In the genomic region with DNA sequence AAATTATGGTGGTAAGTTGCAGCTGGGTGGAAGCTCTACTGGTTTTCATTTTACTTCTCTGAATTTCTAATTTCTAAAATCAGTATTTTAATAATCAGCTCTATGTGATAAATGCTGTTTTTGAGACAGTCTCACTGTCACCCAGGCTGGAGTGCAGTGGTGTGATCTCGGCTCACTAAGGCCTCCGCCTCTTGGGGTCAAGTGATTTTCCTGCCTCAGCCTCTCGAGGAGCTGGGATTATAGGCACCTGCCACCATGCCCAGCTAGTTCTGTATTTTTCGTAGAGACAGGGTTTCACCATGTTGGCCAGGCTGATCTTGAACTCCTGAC, we compare ENCODE assay signal across 10 cellular contexts. TPM values are rescaled to one million over a fixed set of nuclear protein-coding genes. Genes with fewer than 3 reads are reported as not detected.
A peak's percentile ranks its signal among the peaks of the same experiment; 100 is the strongest.
DNase-seq lines count a peak whose midpoint lies in the region; ATAC-seq, FAIRE-seq and TF ChIP-seq lines count a peak whose summit lies in the region.
"Had no signal": no experiment of that assay in that cellular context is flagged by ENCODE, and none has a peak within 500 bp of the region (broad histone marks: within the 10 kb centered on the region; RNA-seq: fewer than 3 reads in every experiment).

No MANE protein-coding gene starts in this region.

- H3K36me3 ChIP-seq in CD4-positive, CD25-positive, alpha-beta regulatory T cell (ENCODE audit: control insufficient read depth, insufficient read depth, low read length), result no peaks in the 10 kb centered on the region
- H3K36me3 ChIP-seq in esophagus squamous epithelium (no peaks in the 10 kb centered on the region), pancreas (no peaks in the 10 kb centered on the region), endodermal cell (ENCODE audit: control insufficient read depth, insufficient read depth, low read length) (no peaks in the 10 kb centered on the region)
- H3K36me3 ChIP-seq: lower lobe of right lung had no signal

- intact Hi-C loops in esophagus squamous epithelium (cut with DNase I), result no loop called here
- intact Hi-C loops in pancreas (cut with DNase I), result no loop called here

- H3K4me1 Mint-ChIP-seq in CD4-positive, CD25-positive, alpha-beta regulatory T cell, result peaks cover 20 to 88% (median 50%) of the 10 kb centered on the region in 4 donors
- H3K4me1 Mint-ChIP-seq in progenitor cell of endocrine pancreas (ENCODE audit: low read depth), result peaks cover 18% of the 10 kb centered on the region
- H3K4me1 Mint-ChIP-seq in stimulated activated memory B cell treated with anti-CD40 and anti-IgM and Interleukin-4, amounts not matched to agents 10 μg/mL and 1 μg/mL and 100 μg/mL, for 72 hours, result peaks cover 80% of the 10 kb centered on the region
- H3K4me1 Mint-ChIP-seq in endodermal cell, result peaks cover 10% of the 10 kb centered on the region

- peak overlapping the region; percentile 60 to 93 (median 77) for H3K4me3 Mint-ChIP-seq in CD4-positive, CD25-positive, alpha-beta regulatory T cell
- H3K4me3 Mint-ChIP-seq in progenitor cell of endocrine pancreas (ENCODE audit: low read depth), result no peak overlapping the region
- no peak overlapping the region for H3K4me3 Mint-ChIP-seq in stimulated activated memory B cell treated with anti-CD40 and anti-IgM and Interleukin-4, amounts not matched to agents 10 μg/mL and 1 μg/mL and 100 μg/mL, for 72 hours
- H3K4me3 Mint-ChIP-seq in endodermal cell, result no peak overlapping the region

- H3K27ac Mint-ChIP-seq in CD4-positive, CD25-positive, alpha-beta regulatory T cell, result peak overlapping the region; percentile 90 to 100 (median 97)
- H3K27ac Mint-ChIP-seq in progenitor cell of endocrine pancreas (peak overlapping the region; percentile 73), endodermal cell (no peak overlapping the region)
- no peak overlapping the region for H3K27ac Mint-ChIP-seq in stimulated activated memory B cell treated with anti-CD40 and anti-IgM and Interleukin-4, amounts not matched to agents 10 μg/mL and 1 μg/mL and 100 μg/mL, for 72 hours

- TF ChIP-seq CTCF in VCaP (conservative IDR thresholded peaks at IDR 0.05) (no peak), esophagus squamous epithelium (IDR thresholded peaks at IDR 0.05) (no peak), progenitor cell of endocrine pancreas (IDR thresholded peaks at IDR 0.05; ENCODE audit: unreplicated experiment) (no peak), pancreas (IDR thresholded peaks at IDR 0.05) (no peak), endodermal cell (conservative IDR thresholded peaks at IDR 0.05) (no peak)

- H3K27ac ChIP-seq in CD4-positive, CD25-positive, alpha-beta regulatory T cell (ENCODE audit: insufficient read depth, low read length, poor library complexity, severe bottlenecking), result peak overlapping the region; percentile 96
- peak overlapping the region; percentile 96 for H3K27ac ChIP-seq in VCaP
- peak overlapping the region; percentile 94 to 97 (median 95) for H3K27ac ChIP-seq in esophagus squamous epithelium
- H3K27ac ChIP-seq in pancreas, result peak overlapping the region in 1 of 4 donors; percentile 89
- H3K27ac ChIP-seq in endodermal cell (ENCODE audit: low read depth, low read length), result no peak overlapping the region

- no peaks in the 10 kb centered on the region for H3K27me3 ChIP-seq in CD4-positive, CD25-positive, alpha-beta regulatory T cell (ENCODE audit: control insufficient read depth, insufficient read depth, low read length)
- H3K27me3 ChIP-seq in esophagus squamous epithelium (no peaks in the 10 kb centered on the region), pancreas (no peaks in the 10 kb centered on the region), endodermal cell (ENCODE audit: control insufficient read depth, insufficient read depth, low read length, poor library complexity, severe bottlenecking) (no peaks in the 10 kb centered on the region)

- FAIRE-seq in pancreas (lab: Jason Lieb, UNC), result no peak

- no peak for ATAC-seq in CD4-positive, CD25-positive, alpha-beta regulatory T cell (ENCODE audit: low read depth in 2 of 2)
- ATAC-seq in stimulated activated memory B cell treated with anti-CD40 and anti-IgM and Interleukin-4, amounts not matched to agents 10 μg/mL and 1 μg/mL and 100 μg/mL, for 72 hours, result no peak
- ATAC-seq in HG02642 (IDR thresholded peaks at IDR 0.05; ENCODE audit: poor library complexity, unreplicated experiment) (no peak), pancreas (no peak)

- peaks cover under 1% of the 10 kb centered on the region for H3K36me3 Mint-ChIP-seq in CD4-positive, CD25-positive, alpha-beta regulatory T cell
- H3K36me3 Mint-ChIP-seq in progenitor cell of endocrine pancreas (ENCODE audit: insufficient read depth) (peaks cover under 1% of the 10 kb centered on the region), endodermal cell (ENCODE audit: low read depth) (peaks cover 3% of the 10 kb centered on the region)
- H3K36me3 Mint-ChIP-seq in stimulated activated memory B cell treated with anti-CD40 and anti-IgM and Interleukin-4, amounts not matched to agents 10 μg/mL and 1 μg/mL and 100 μg/mL, for 72 hours, result peaks cover under 1% of the 10 kb centered on the region

- peaks cover 0 to 1% (median 0%) of the 10 kb centered on the region in 7 donors for H3K9me3 Mint-ChIP-seq in CD4-positive, CD25-positive, alpha-beta regulatory T cell
- no peaks in the 10 kb centered on the region for H3K9me3 Mint-ChIP-seq in progenitor cell of endocrine pancreas (ENCODE audit: low read depth)
- no peaks in the 10 kb centered on the region for H3K9me3 Mint-ChIP-seq in stimulated activated memory B cell treated with anti-CD40 and anti-IgM and Interleukin-4, amounts not matched to agents 10 μg/mL and 1 μg/mL and 100 μg/mL, for 72 hours
- no peaks in the 10 kb centered on the region for H3K9me3 Mint-ChIP-seq in endodermal cell

- 81% methylated on average over 4 of the region's 4 CpGs; no CpG with 5 or more reads in 1 of the 2 donors for WGBS in esophagus squamous epithelium, 2 donors
- 82 to 88% methylated on average over 4 of the region's 4 CpGs for WGBS in pancreas, 2 donors
- WGBS in endodermal cell (ENCODE audit: insufficient coverage in 1 of 2, insufficient read length in 1 of 2), 2 experiments, result 89 to 91% methylated on average over 4 of the region's 4 CpGs

- no peaks in the 10 kb centered on the region for H3K9me3 ChIP-seq in CD4-positive, CD25-positive, alpha-beta regulatory T cell (ENCODE audit: control insufficient read depth in 2 of 2, low read length in 2 of 2)
- H3K9me3 ChIP-seq in esophagus squamous epithelium (no peaks in the 10 kb centered on the region), pancreas (no peaks in the 10 kb centered on the region), endodermal cell (ENCODE audit: control insufficient read depth, low read length) (no peaks in the 10 kb centered on the region)
- H3K9me3 ChIP-seq: Caco-2, lower lobe of right lung had no signal

- no peak for DNase-seq in CD4-positive, CD25-positive, alpha-beta regulatory T cell
- no peak for DNase-seq in esophagus squamous epithelium (lab: John Stamatoyannopoulos, UW)
- DNase-seq in progenitor cell of endocrine pancreas (ENCODE audit: low spot score, unreplicated experiment), result no peak
- no peak for DNase-seq in pancreas
- DNase-seq in endodermal cell, result no peak

- peaks cover 85% of the 10 kb centered on the region for H3K4me1 ChIP-seq in CD4-positive, CD25-positive, alpha-beta regulatory T cell (ENCODE audit: control insufficient read depth, insufficient read depth, low read length, poor library complexity, severe bottlenecking)
- peaks cover 64 to 92% (median 74%) of the 10 kb centered on the region in 3 donors for H3K4me1 ChIP-seq in esophagus squamous epithelium
- peaks cover 19 to 49% (median 29%) of the 10 kb centered on the region in 3 donors for H3K4me1 ChIP-seq in pancreas
- H3K4me1 ChIP-seq in endodermal cell (ENCODE audit: control insufficient read depth, insufficient read depth, low read length), result peaks cover 9% of the 10 kb centered on the region

- no peak overlapping the region for H3K9ac ChIP-seq in endodermal cell (ENCODE audit: extremely low read depth, low read length, poor library complexity, severe bottlenecking)

- TF ChIP-seq POLR2A in esophagus squamous epithelium (IDR thresholded peaks at IDR 0.05), result no peak

- H3K27me3 Mint-ChIP-seq in CD4-positive, CD25-positive, alpha-beta regulatory T cell, result no peaks in the 10 kb centered on the region
- no peaks in the 10 kb centered on the region for H3K27me3 Mint-ChIP-seq in progenitor cell of endocrine pancreas
- H3K27me3 Mint-ChIP-seq in stimulated activated memory B cell treated with anti-CD40 and anti-IgM and Interleukin-4, amounts not matched to agents 10 μg/mL and 1 μg/mL and 100 μg/mL, for 72 hours, result no peaks in the 10 kb centered on the region
- H3K27me3 Mint-ChIP-seq in endodermal cell (ENCODE audit: insufficient read depth), result peaks cover 41% of the 10 kb centered on the region

- no peak overlapping the region for H3K4me3 ChIP-seq in CD4-positive, CD25-positive, alpha-beta regulatory T cell (ENCODE audit: low read depth, low read length)
- H3K4me3 ChIP-seq in esophagus squamous epithelium, result no peak overlapping the region
- H3K4me3 ChIP-seq in pancreas, result no peak overlapping the region
- no peak overlapping the region for H3K4me3 ChIP-seq in endodermal cell (ENCODE audit: low read length)
- H3K4me3 ChIP-seq: lower lobe of right lung had no signal

RNA-seq across cellular contexts. Expression of a gene that starts 1.5 kb away (rescaled TPM):
- total RNA-seq in CD4-positive, CD25-positive, alpha-beta regulatory T cell, result 228 TPM
- polyA plus RNA-seq in CD4-positive, CD25-positive, alpha-beta regulatory T cell, result 10 to 100 TPM; 34.6 to 64.2 (median 49.2) TPM
- 10 to 100 TPM; 53.4 to 71.1 (median 55.3) TPM for total RNA-seq in esophagus squamous epithelium
- 82.3 and 84.6 TPM in 2 replicates for total RNA-seq in progenitor cell of endocrine pancreas
- total RNA-seq in pancreas, result 10 to 100 TPM; 16.1 to 31.9 (median 20.3) TPM
- polyA plus RNA-seq in pancreas, result 10 to 100 TPM; 56.0 to 69.7 TPM
- total RNA-seq in endodermal cell, result 10 to 100 TPM; 28.0 to 30.7 TPM
- polyA plus RNA-seq in endodermal cell (2013, experiment 1 of 2), result 79.9 TPM
- 71.6 TPM for polyA plus RNA-seq in endodermal cell (2013, experiment 2 of 2)

RNA-seq across cellular contexts. Expression of a gene that starts 41.1 kb away (rescaled TPM):
- total RNA-seq in CD4-positive, CD25-positive, alpha-beta regulatory T cell, result 1.5 TPM
- polyA plus RNA-seq in CD4-positive, CD25-positive, alpha-beta regulatory T cell, result 1 to 10 TPM in 1 of 4 donors, under 1 TPM in 1, not detected in 2; 0.67 to 1.6 TPM
- total RNA-seq in esophagus squamous epithelium, result 1 to 10 TPM; 3.0 to 8.8 (median 3.8) TPM
- total RNA-seq in progenitor cell of endocrine pancreas, result 5.2 and 7.3 TPM in 2 replicates
- total RNA-seq in pancreas, result 10 to 100 TPM in 1 of 6 donors, 1 to 10 TPM in 5; 1.5 to 11.9 (median 3.1) TPM
- polyA plus RNA-seq in pancreas, result 1 to 10 TPM; 4.5 to 4.6 TPM
- 10 to 100 TPM; 28.2 to 29.1 TPM for total RNA-seq in endodermal cell
- polyA plus RNA-seq in endodermal cell (2013, experiment 1 of 2), result 7.5 TPM
- 7.8 TPM for polyA plus RNA-seq in endodermal cell (2013, experiment 2 of 2)

Comparison
In these comparisons a context has a peak if more than half of its experiments do, and no peak if none do; other contexts are left out.
1. H3K27ac Mint-ChIP-seq: peak in CD4-positive, CD25-positive, alpha-beta regulatory T cell (3 of 3) and progenitor cell of endocrine pancreas (single experiment); none in stimulated activated memory B cell treated with anti-CD40 and anti-IgM and Interleukin-4, amounts not matched to agents 10 μg/mL and 1 μg/mL and 100 μg/mL, for 72 hours (single experiment) and endodermal cell (single experiment).
2. H3K4me3 Mint-ChIP-seq: peak in CD4-positive, CD25-positive, alpha-beta regulatory T cell (4 of 4); none in progenitor cell of endocrine pancreas (single experiment), stimulated activated memory B cell treated with anti-CD40 and anti-IgM and Interleukin-4, amounts not matched to agents 10 μg/mL and 1 μg/mL and 100 μg/mL, for 72 hours (single experiment) and endodermal cell (single experiment).